Comparison of ENCODE assay signal across 16 cellular contexts in the genomic region with DNA sequence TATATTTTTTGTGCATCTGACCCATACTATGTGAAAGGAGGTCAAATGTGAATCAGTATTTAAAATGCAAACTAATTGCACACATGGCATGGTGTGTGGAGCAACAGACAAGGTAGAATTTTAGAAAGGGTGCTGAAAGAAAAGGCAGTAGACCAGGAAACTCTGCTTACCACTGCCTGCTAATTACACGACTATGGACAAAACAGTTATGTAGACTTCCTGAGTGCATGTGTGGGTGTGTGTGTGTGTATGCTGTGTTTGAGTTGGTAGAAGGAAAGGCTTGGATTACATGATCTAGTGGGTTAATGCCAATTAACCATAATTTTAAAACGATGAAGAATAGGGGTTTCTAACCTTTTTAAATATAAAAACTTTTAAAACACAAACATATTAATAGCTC.
DNase-seq lines count a peak whose midpoint lies in the region; ATAC-seq, FAIRE-seq and TF ChIP-seq lines count a peak whose summit lies in the region.
"Had no signal": no experiment of that assay in that cellular context is flagged by ENCODE, and none has a peak within 500 bp of the region (broad histone marks: within the 10 kb centered on the region; RNA-seq: fewer than 3 reads in every experiment).

No MANE protein-coding gene starts in this region.

- TF ChIP-seq POLR2A in GM12878 (IDR thresholded peaks at IDR 0.05; ENCODE audit: low read depth, low read length) = no peak

- no peak for FAIRE-seq in GM12878 (lab: Jason Lieb, UNC)

- no peak overlapping the region for H2AFZ ChIP-seq in GM12878 (ENCODE audit: control insufficient read depth, low read depth, low read length)

- no peaks in the 10 kb centered on the region for H3K79me2 ChIP-seq in GM12878 (ENCODE audit: control insufficient read depth, insufficient read depth, low read length)

- no peak overlapping the region for H3K27ac ChIP-seq in GM12878 (ENCODE audit: control insufficient read depth, insufficient read depth)
- H3K27ac ChIP-seq: BLaER1 had no signal

- H3K4me1 ChIP-seq in GM12878 (ENCODE audit: control insufficient read depth, insufficient read depth, low read length) = no peaks in the 10 kb centered on the region
- H3K4me1 ChIP-seq: BLaER1, Caco-2 had no signal

- H3K27me3 ChIP-seq in GM12878 (replicated peaks in 1 of 2; ENCODE audit: control insufficient read depth in 2 of 2, insufficient read depth in 2 of 2, low read length in 1 of 2) = no peaks in the 10 kb centered on the region; a peak in 1 of 4 replicates
- H3K27me3 ChIP-seq: BLaER1 had no signal

- H4K20me1 ChIP-seq in GM12878 (ENCODE audit: control insufficient read depth, insufficient read depth) = no peaks in the 10 kb centered on the region
- H4K20me1 ChIP-seq: BLaER1 had no signal

- no peaks in the 10 kb centered on the region for H3K9me3 ChIP-seq in GM12878 (replicated peaks; ENCODE audit: control insufficient read depth, insufficient read depth, low read length)
- H3K9me3 ChIP-seq: BLaER1, Caco-2 had no signal

- H3K36me3 ChIP-seq in GM12878 (ENCODE audit: control insufficient read depth in 2 of 2, insufficient read depth in 2 of 2, low read length in 1 of 2) = no peaks in the 10 kb centered on the region
- H3K36me3 ChIP-seq: BLaER1 had no signal

- no peak overlapping the region for H3K9ac ChIP-seq in GM12878 (ENCODE audit: control insufficient read depth, insufficient read depth, low read length)
- H3K9ac ChIP-seq: BLaER1 had no signal

- H3K4me3 ChIP-seq in GM12878 = no peak overlapping the region
- H3K4me3 ChIP-seq: BLaER1 had no signal

- no peak for TF ChIP-seq RAD21 in GM12878 (IDR thresholded peaks at IDR 0.05; ENCODE audit: insufficient read depth, low read depth, low read length)

- CTCF ChIA-PET in GM12878 (lab: Yijun Ruan, JAX) = no interaction called here

- no peak for TF ChIP-seq EP300 in GM12878 (IDR thresholded peaks at IDR 0.05; ENCODE audit: borderline replicate concordance in 1 of 2, control insufficient read depth in 1 of 2, low read depth in 2 of 2, low read length in 2 of 2)

- TF ChIP-seq CTCF in GM12878 (IDR thresholded peaks at IDR 0.05 in 2 of 3, conservative IDR thresholded peaks at IDR 0.05 in 1 of 3; ENCODE audit: control insufficient read depth in 2 of 3, extremely low read depth in 1 of 3, insufficient read depth in 1 of 3, low read depth in 3 of 3, low read length in 3 of 3) = no peak

- no peak overlapping the region for H3K4me2 ChIP-seq in GM12878 (ENCODE audit: control insufficient read depth, insufficient read depth)
- H3K4me2 ChIP-seq: BLaER1 had no signal

- ATAC-seq in GM18498 (IDR thresholded peaks at IDR 0.05; ENCODE audit: unreplicated experiment) (peak; percentile 32), GM19324 (IDR thresholded peaks at IDR 0.05; ENCODE audit: low FRiP score, unreplicated experiment) (peak; percentile 22), HG03460 (IDR thresholded peaks at IDR 0.05; ENCODE audit: unreplicated experiment) (peak; percentile 57), GM12878 (peak; percentile 54), HG02763 (IDR thresholded peaks at IDR 0.05; ENCODE audit: unreplicated experiment) (no peak)

- no TSS peak for BruUV-seq in GM12878 (replicated peaks; lab: Mats Ljungman, UMichigan)

- SMC1A ChIA-PET in GM12878 (lab: Charles Lee; ENCODE audit: uncharacterized antibody, unreplicated experiment) = no interaction called here

- POLR2A ChIA-PET in GM12878 (lab: Charles Lee) = no interaction called here

- RAD21 ChIA-PET in GM12878 (lab: Charles Lee; ENCODE audit: unreplicated experiment) = no interaction called here

- DNase-seq in GM12878 (ENCODE audit: low read depth, low spot score) (no peak), activated gamma-delta T cell treated with Interleukin-2 at 50 U/mL for 16 hours (no peak), LoVo (ENCODE audit: low spot score) (no peak)
- DNase-seq: 8988T; AML-193; Caco-2; CD8-positive, alpha-beta memory T cell; DND-41; GDM1; GOT3; H9 had no signal

- in situ Hi-C loops in GM12878 (cut with MboI) = no loop called here

- intact Hi-C loops in GM12878 (cut with micrococcal nuclease; ENCODE audit: unreplicated experiment) = no loop called here

- WGBS in GM12878 (ENCODE audit: insufficient coverage, insufficient replicate concordance, low lambda C conversion rate, missing lambda C conversion rate) = 0% methylated on average over 2 of the region's 2 CpGs

TF ChIP-seq in GM12878, 131 proteins besides CTCF, POLR2A, EP300 and RAD21:
- TF ChIP-seq, protein P1, sequence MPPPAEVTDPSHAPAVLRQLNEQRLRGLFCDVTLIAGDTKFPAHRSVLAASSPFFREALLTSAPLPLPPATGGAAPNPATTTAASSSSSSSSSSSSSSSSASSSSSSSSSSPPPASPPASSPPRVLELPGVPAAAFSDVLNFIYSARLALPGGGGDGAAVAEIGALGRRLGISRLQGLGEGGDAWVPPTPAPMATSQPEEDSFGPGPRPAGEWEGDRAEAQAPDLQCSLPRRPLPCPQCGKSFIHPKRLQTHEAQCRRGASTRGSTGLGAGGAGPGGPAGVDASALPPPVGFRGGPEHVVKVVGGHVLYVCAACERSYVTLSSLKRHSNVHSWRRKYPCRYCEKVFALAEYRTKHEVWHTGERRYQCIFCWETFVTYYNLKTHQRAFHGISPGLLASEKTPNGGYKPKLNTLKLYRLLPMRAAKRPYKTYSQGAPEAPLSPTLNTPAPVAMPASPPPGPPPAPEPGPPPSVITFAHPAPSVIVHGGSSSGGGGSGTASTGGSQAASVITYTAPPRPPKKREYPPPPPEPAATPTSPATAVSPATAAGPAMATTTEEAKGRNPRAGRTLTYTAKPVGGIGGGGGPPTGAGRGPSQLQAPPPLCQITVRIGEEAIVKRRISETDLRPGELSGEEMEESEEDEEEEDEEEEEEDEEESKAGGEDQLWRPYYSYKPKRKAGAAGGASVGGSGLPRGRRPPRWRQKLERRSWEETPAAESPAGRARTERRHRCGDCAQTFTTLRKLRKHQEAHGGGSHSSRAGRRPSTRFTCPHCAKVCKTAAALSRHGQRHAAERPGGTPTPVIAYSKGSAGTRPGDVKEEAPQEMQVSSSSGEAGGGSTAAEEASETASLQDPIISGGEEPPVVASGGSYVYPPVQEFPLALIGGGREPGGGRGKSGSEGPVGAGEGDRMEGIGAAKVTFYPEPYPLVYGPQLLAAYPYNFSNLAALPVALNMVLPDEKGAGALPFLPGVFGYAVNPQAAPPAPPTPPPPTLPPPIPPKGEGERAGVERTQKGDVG (CRISPR knock-in tag; IDR thresholded peaks at IDR 0.05) = no peak
- TF ChIP-seq, protein P2, sequence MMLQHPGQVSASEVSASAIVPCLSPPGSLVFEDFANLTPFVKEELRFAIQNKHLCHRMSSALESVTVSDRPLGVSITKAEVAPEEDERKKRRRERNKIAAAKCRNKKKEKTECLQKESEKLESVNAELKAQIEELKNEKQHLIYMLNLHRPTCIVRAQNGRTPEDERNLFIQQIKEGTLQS (IDR thresholded peaks at IDR 0.05; ENCODE audit: borderline replicate concordance, extremely low read depth, low read depth, low read length) = no peak
- TF ChIP-seq, protein P3, sequence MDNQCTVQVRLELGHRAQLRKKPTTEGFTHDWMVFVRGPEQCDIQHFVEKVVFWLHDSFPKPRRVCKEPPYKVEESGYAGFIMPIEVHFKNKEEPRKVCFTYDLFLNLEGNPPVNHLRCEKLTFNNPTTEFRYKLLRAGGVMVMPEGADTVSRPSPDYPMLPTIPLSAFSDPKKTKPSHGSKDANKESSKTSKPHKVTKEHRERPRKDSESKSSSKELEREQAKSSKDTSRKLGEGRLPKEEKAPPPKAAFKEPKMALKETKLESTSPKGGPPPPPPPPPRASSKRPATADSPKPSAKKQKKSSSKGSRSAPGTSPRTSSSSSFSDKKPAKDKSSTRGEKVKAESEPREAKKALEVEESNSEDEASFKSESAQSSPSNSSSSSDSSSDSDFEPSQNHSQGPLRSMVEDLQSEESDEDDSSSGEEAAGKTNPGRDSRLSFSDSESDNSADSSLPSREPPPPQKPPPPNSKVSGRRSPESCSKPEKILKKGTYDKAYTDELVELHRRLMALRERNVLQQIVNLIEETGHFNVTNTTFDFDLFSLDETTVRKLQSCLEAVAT (IDR thresholded peaks at IDR 0.05) = no peak
- TF ChIP-seq LARP7 (IDR thresholded peaks at IDR 0.05) (no peak), NFXL1 (IDR thresholded peaks at IDR 0.05; ENCODE audit: borderline replicate concordance) (no peak), CBX3 (IDR thresholded peaks at IDR 0.05; ENCODE audit: borderline replicate concordance, low read depth) (no peak), PML (IDR thresholded peaks at IDR 0.05; ENCODE audit: low read length) (no peak), NR2C1 (IDR thresholded peaks at IDR 0.05) (no peak), HDAC6 (IDR thresholded peaks at IDR 0.05; ENCODE audit: unreplicated experiment) (no peak), ZNF384 (IDR thresholded peaks at IDR 0.05; ENCODE audit: borderline replicate concordance, low read depth, low read length) (no peak), MYB (IDR thresholded peaks at IDR 0.05; ENCODE audit: borderline replicate concordance, low read depth, low read length) (no peak), MEF2A (IDR thresholded peaks at IDR 0.05; ENCODE audit: insufficient read depth, low read depth, low read length) (no peak), NRF1 (conservative IDR thresholded peaks at IDR 0.05; ENCODE audit: low read depth, low read length) (no peak), HCFC1 (IDR thresholded peaks at IDR 0.05; ENCODE audit: low read length) (no peak), SPI1 (IDR thresholded peaks at IDR 0.05; ENCODE audit: borderline replicate concordance, insufficient read depth, low read depth, low read length) (no peak), HDAC2 (IDR thresholded peaks at IDR 0.05) (no peak)
- TF ChIP-seq, protein P4, sequence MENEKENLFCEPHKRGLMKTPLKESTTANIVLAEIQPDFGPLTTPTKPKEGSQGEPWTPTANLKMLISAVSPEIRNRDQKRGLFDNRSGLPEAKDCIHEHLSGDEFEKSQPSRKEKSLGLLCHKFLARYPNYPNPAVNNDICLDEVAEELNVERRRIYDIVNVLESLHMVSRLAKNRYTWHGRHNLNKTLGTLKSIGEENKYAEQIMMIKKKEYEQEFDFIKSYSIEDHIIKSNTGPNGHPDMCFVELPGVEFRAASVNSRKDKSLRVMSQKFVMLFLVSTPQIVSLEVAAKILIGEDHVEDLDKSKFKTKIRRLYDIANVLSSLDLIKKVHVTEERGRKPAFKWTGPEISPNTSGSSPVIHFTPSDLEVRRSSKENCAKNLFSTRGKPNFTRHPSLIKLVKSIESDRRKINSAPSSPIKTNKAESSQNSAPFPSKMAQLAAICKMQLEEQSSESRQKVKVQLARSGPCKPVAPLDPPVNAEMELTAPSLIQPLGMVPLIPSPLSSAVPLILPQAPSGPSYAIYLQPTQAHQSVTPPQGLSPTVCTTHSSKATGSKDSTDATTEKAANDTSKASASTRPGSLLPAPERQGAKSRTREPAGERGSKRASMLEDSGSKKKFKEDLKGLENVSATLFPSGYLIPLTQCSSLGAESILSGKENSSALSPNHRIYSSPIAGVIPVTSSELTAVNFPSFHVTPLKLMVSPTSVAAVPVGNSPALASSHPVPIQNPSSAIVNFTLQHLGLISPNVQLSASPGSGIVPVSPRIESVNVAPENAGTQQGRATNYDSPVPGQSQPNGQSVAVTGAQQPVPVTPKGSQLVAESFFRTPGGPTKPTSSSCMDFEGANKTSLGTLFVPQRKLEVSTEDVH (IDR thresholded peaks at IDR 0.05; ENCODE audit: low read depth, partially characterized antibody) = no peak
